ENCODE assay signal across 1 cellular context in the genomic region with DNA sequence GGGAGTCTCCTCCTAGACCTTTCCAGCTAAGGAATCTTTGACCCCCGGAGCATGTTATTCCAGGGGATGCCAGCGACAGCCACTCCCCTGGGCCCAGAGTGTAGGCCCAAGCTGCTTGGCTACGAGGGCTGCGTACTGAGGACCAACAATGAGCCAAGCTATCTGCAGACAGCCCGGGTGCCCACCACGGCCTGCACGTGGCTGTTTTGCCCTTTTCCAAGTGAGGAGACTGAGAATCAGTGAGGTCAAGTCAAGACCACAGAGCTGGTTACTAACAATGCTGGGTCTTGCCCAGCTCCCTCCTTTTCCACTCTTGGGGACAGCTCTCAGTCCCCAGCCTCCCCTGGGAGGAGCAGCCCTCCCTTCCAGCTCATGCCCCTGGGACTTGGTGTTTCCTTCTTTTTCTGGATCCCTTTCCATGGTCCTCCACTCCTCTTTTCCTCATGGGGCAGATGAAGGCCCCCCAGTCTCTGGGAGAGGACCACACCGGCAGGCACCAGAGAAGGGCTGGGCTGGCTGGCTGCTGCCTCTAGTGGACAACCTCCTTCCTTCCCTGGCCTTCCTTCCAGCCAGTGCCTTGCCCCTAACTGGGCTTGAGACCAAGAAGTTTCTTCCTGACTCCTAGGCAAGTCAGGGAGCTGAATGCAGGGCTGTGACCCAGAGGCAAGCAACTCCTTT.
TF ChIP-seq lines count a peak whose summit lies in the region.

No MANE protein-coding gene starts in this region.

TF ChIP-seq in K562, 482 proteins besides CTCF, POLR2A, EP300 and RAD21 (continued from another document):
- TF ChIP-seq, protein P1, sequence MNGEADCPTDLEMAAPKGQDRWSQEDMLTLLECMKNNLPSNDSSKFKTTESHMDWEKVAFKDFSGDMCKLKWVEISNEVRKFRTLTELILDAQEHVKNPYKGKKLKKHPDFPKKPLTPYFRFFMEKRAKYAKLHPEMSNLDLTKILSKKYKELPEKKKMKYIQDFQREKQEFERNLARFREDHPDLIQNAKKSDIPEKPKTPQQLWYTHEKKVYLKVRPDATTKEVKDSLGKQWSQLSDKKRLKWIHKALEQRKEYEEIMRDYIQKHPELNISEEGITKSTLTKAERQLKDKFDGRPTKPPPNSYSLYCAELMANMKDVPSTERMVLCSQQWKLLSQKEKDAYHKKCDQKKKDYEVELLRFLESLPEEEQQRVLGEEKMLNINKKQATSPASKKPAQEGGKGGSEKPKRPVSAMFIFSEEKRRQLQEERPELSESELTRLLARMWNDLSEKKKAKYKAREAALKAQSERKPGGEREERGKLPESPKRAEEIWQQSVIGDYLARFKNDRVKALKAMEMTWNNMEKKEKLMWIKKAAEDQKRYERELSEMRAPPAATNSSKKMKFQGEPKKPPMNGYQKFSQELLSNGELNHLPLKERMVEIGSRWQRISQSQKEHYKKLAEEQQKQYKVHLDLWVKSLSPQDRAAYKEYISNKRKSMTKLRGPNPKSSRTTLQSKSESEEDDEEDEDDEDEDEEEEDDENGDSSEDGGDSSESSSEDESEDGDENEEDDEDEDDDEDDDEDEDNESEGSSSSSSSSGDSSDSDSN (IDR thresholded peaks at IDR 0.05; ENCODE audit: borderline replicate concordance in 1 of 2, low read depth in 2 of 2, low read length in 2 of 2): no peak
- TF ChIP-seq, protein P2, sequence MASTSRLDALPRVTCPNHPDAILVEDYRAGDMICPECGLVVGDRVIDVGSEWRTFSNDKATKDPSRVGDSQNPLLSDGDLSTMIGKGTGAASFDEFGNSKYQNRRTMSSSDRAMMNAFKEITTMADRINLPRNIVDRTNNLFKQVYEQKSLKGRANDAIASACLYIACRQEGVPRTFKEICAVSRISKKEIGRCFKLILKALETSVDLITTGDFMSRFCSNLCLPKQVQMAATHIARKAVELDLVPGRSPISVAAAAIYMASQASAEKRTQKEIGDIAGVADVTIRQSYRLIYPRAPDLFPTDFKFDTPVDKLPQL (IDR thresholded peaks at IDR 0.05; ENCODE audit: extremely low read depth, insufficient read length): no peak
- TF ChIP-seq POLR2B (IDR thresholded peaks at IDR 0.05; ENCODE audit: low read depth, partially characterized antibody) (no peak), SMARCB1 (IDR thresholded peaks at IDR 0.05; ENCODE audit: insufficient read length, low read depth) (no peak), NUFIP1 (IDR thresholded peaks at IDR 0.05; ENCODE audit: partially characterized antibody) (no peak), PRPF4 (IDR thresholded peaks at IDR 0.05; ENCODE audit: insufficient read depth, low read depth, low read length, poor library complexity, severe bottlenecking) (no peak), HMG20B (CRISPR knock-in tag; IDR thresholded peaks at IDR 0.05) (no peak), NFIX (CRISPR knock-in tag; IDR thresholded peaks at IDR 0.05; ENCODE audit: low read depth) (no peak), OTX1 (CRISPR knock-in tag; IDR thresholded peaks at IDR 0.05) (no peak), ZNF830 (CRISPR knock-in tag; IDR thresholded peaks at IDR 0.05) (no peak)
TF ChIP-seq in K562: peak in this region for 0.
